ENCODE assay signal across 16 cellular contexts in the genomic region with DNA sequence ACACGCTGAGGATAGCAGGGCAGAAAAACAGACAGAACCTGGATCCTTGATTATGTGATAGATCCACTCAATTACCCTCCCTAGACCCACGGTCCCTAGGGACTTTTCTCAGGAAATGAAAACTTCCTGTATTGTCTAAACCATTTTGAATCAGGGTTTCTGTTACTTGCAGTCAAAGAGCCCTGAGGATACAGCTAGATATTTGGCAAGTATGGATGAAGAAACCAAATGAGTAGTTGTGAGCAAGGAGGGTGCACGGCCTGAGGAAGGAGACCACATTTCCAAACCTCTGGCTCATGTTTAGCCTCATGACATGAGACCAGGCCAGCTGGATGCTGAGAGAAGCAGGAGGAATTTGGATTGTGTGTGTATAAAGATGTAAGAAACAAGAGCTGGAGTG.
DNase-seq lines count a peak whose midpoint lies in the region; ATAC-seq, FAIRE-seq and TF ChIP-seq lines count a peak whose summit lies in the region.
"Had no signal": no experiment of that assay in that cellular context is flagged by ENCODE, and none has a peak within 500 bp of the region (broad histone marks: within the 10 kb centered on the region; RNA-seq: fewer than 3 reads in every experiment).

No MANE protein-coding gene starts in this region.

- TF ChIP-seq EP300 in A549 (IDR thresholded peaks at IDR 0.05) = no peak
- TF ChIP-seq EP300 in GM12878 (IDR thresholded peaks at IDR 0.05; ENCODE audit: borderline replicate concordance in 1 of 2, control insufficient read depth in 1 of 2, low read depth in 2 of 2, low read length in 2 of 2) = no peak

- peaks cover 54% of the 10 kb centered on the region for H3K4me1 ChIP-seq in A549
- H3K4me1 ChIP-seq in GM23248 (ENCODE audit: insufficient read depth) = peaks cover 31% of the 10 kb centered on the region
- H3K4me1 ChIP-seq in GM12878 (ENCODE audit: control insufficient read depth, insufficient read depth, low read length) = peaks cover 5% of the 10 kb centered on the region

- H2AFZ ChIP-seq in GM23248 (peak overlapping the region; percentile 34; the same call in 1 of the 2 replicates), GM12878 (ENCODE audit: control insufficient read depth, low read depth, low read length) (0 out of 2 replicates have a peak overlapping the region, but pooled peaks have one; percentile 2)

- in situ Hi-C loops in GM23248 (cut with MboI) = no loop called here
- in situ Hi-C loops in GM12878 (cut with MboI) = no loop called here

- no peak for DNase-seq in A549 (ENCODE audit: low read depth in 1 of 2, low spot score in 1 of 2)
- DNase-seq in GM23248 = peak; percentile 70
- DNase-seq in GM12878 (ENCODE audit: low read depth, low spot score) = no peak
- DNase-seq in islet precursor cell = peak; percentile 14
- DNase-seq in RCC 7860 (ENCODE audit: low spot score) = no peak
- no peak for DNase-seq in NCI-H2171 treated with DMSO at 0.1 percent for 48 hours (lab: John Stamatoyannopoulos, UW)
- no peak for DNase-seq in activated CD4-positive, alpha-beta T cell treated with anti-CD3 and anti-CD28 coated beads, Interleukin-2, amount 50 U/mL, for 48 hours
- DNase-seq in NCI-H187 treated with DMSO at 0.1 percent for 48 hours (lab: John Stamatoyannopoulos, UW) = no peak
- DNase-seq: activated CD4-positive, alpha-beta T cell treated with anti-CD3 and anti-CD28 coated beads, Interleukin-2, amount 10 ng/mL, durations not matched to agents 24 days and 14 days; anterior cingulate cortex; foreskin melanocyte; NCI-H1048; NCI-H510A treated with DMSO at 0.1 percent for 48 hours; RPMI8226; spleen; T-helper 9 cell had no signal

- 95% methylated on average over 3 of the region's 3 CpGs for WGBS in A549 (ENCODE audit: missing lambda C conversion rate)
- WGBS in GM23248 (ENCODE audit: low coverage in 1 of 2, low lambda C conversion rate in 2 of 2, missing lambda C conversion rate in 2 of 2), 2 experiments = 57 to 60% methylated on average over 3 of the region's 3 CpGs
- 32% methylated on average over 3 of the region's 3 CpGs for WGBS in GM12878 (ENCODE audit: insufficient coverage, insufficient replicate concordance, low lambda C conversion rate, missing lambda C conversion rate)

- RAD21 ChIA-PET in GM12878 (lab: Charles Lee; ENCODE audit: unreplicated experiment) = interaction anchor here (1.4 kb wide), 1 partner anchor 311 kb away, joined by 3 read pairs; no protein-coding TSS in a partner anchor

- H3K27me3 ChIP-seq in GM23248 (replicated peaks; ENCODE audit: insufficient read depth) (no peaks in the 10 kb centered on the region), GM12878 (replicated peaks in 1 of 2; ENCODE audit: control insufficient read depth in 2 of 2, insufficient read depth in 2 of 2, low read length in 1 of 2) (peaks cover 0 to 1% of the 10 kb centered on the region in 2 experiments; a peak in 1 of 4 replicates)

- no peaks in the 10 kb centered on the region for H3K36me3 ChIP-seq in GM23248 (ENCODE audit: low read depth)
- no peaks in the 10 kb centered on the region for H3K36me3 ChIP-seq in GM12878 (ENCODE audit: control insufficient read depth in 2 of 2, insufficient read depth in 2 of 2, low read length in 1 of 2)
- H3K36me3 ChIP-seq: spleen had no signal

- H3K4me2 ChIP-seq in A549 (no peak overlapping the region), GM23248 (ENCODE audit: unreplicated experiment) (no peak overlapping the region), GM12878 (ENCODE audit: control insufficient read depth, insufficient read depth) (no peak overlapping the region)

- FAIRE-seq in A549 (lab: Jason Lieb, UNC) (no peak), GM12878 (lab: Jason Lieb, UNC) (no peak), RCC 7860 (lab: Jason Lieb, UNC) (no peak)

- no peak for TF ChIP-seq RAD21 in A549 (conservative IDR thresholded peaks at IDR 0.05 in 1 of 2, IDR thresholded peaks at IDR 0.05 in 1 of 2)
- no peak for TF ChIP-seq RAD21 in GM12878 (IDR thresholded peaks at IDR 0.05; ENCODE audit: insufficient read depth, low read depth, low read length)

- ATAC-seq in A549 = no peak
- no peak for ATAC-seq in GM12878

- POLR2A ChIA-PET in A549 (lab: Yijun Ruan, JAX) (no interaction called here), GM12878 (lab: Charles Lee) (no interaction called here)

- H4K20me1 ChIP-seq in GM23248 (ENCODE audit: insufficient read depth) (no peaks in the 10 kb centered on the region), GM12878 (ENCODE audit: control insufficient read depth, insufficient read depth) (no peaks in the 10 kb centered on the region)

- H3K9me3 ChIP-seq in A549 (no peaks in the 10 kb centered on the region), GM23248 (ENCODE audit: low read depth) (no peaks in the 10 kb centered on the region), GM12878 (replicated peaks; ENCODE audit: control insufficient read depth, insufficient read depth, low read length) (no peaks in the 10 kb centered on the region; the same call in 2 of the 3 replicates)
- H3K9me3 ChIP-seq: spleen had no signal

- SMC1A ChIA-PET in GM12878 (lab: Charles Lee; ENCODE audit: uncharacterized antibody, unreplicated experiment) = interaction anchor here (0.6 to 1.9 kb wide), 4 partner anchors 8 to 1327 kb away, joined by 3 to 5 read pairs (median 3); no protein-coding TSS in a partner anchor

- H3F3A ChIP-seq in GM23248 (ENCODE audit: insufficient read depth) = peaks cover 22% of the 10 kb centered on the region

- no peak overlapping the region for H3K9ac ChIP-seq in GM23248
- no peak overlapping the region for H3K9ac ChIP-seq in GM12878 (ENCODE audit: control insufficient read depth, insufficient read depth, low read length)

- intact Hi-C loops in GM12878 (cut with micrococcal nuclease; ENCODE audit: unreplicated experiment) = no loop called here

- H3K27ac ChIP-seq in A549 (peak overlapping the region; percentile 68 to 79), GM23248 (peak overlapping the region; percentile 49), GM12878 (ENCODE audit: control insufficient read depth, insufficient read depth) (no peak overlapping the region)
- H3K27ac ChIP-seq: spleen had no signal

- no peak for TF ChIP-seq CTCF in A549 (IDR thresholded peaks at IDR 0.05)
- TF ChIP-seq CTCF in GM12878 (IDR thresholded peaks at IDR 0.05 in 2 of 3, conservative IDR thresholded peaks at IDR 0.05 in 1 of 3; ENCODE audit: control insufficient read depth in 2 of 3, extremely low read depth in 1 of 3, insufficient read depth in 1 of 3, low read depth in 3 of 3, low read length in 3 of 3) = no peak

- H3K9me2 ChIP-seq in GM23248 (ENCODE audit: insufficient read depth) = no peaks in the 10 kb centered on the region

- TF ChIP-seq POLR2A in A549 (IDR thresholded peaks at IDR 0.05; ENCODE audit: low read length) (no peak), GM12878 (IDR thresholded peaks at IDR 0.05; ENCODE audit: low read depth, low read length) (no peak)

- CTCF ChIA-PET in A549 (lab: Yijun Ruan, JAX) (interaction anchor here (1.0 to 1.3 kb wide), 3 partner anchors 29 to 106 kb away, joined by 3 read pairs; no protein-coding TSS in a partner anchor), GM12878 (lab: Yijun Ruan, JAX) (interaction anchor here (0.6 to 1.6 kb wide), 4 partner anchors 15 to 366 kb away, joined by 3 to 4 read pairs (median 4); no protein-coding TSS in a partner anchor)

- H3K79me2 ChIP-seq in GM23248 (ENCODE audit: insufficient read depth) (no peaks in the 10 kb centered on the region), GM12878 (ENCODE audit: control insufficient read depth, insufficient read depth, low read length) (no peaks in the 10 kb centered on the region)

- no TSS peak for BruUV-seq in GM12878 (replicated peaks; lab: Mats Ljungman, UMichigan)

- H3K4me3 ChIP-seq in A549 = no peak overlapping the region
- H3K4me3 ChIP-seq in GM23248 = no peak overlapping the region
- no peak overlapping the region for H3K4me3 ChIP-seq in GM12878
- H3K4me3 ChIP-seq: spleen had no signal

TF ChIP-seq in A549, 52 proteins besides CTCF, POLR2A, EP300 and RAD21 (continues in another document):
- no peak for TF ChIP-seq HOXA7 (CRISPR knock-in tag; IDR thresholded peaks at IDR 0.05)
- TF ChIP-seq SMC3 (IDR thresholded peaks at IDR 0.05) = no peak
- TF ChIP-seq HES2 (IDR thresholded peaks at IDR 0.05) = no peak
- TF ChIP-seq CHD2 (IDR thresholded peaks at IDR 0.05; ENCODE audit: low read length, partially characterized antibody) = no peak
- TF ChIP-seq TP53 (CRISPR knock-in tag; IDR thresholded peaks at IDR 0.05) = no peak
- TF ChIP-seq SREBF2 (IDR thresholded peaks at IDR 0.05) = no peak
- TF ChIP-seq EHMT2 (IDR thresholded peaks at IDR 0.05; ENCODE audit: low read depth) = no peak

TF ChIP-seq in GM12878, 131 proteins besides CTCF, POLR2A, EP300 and RAD21:
- TF ChIP-seq JUNB (IDR thresholded peaks at IDR 0.05) (no peak), SUZ12 (IDR thresholded peaks at IDR 0.05; ENCODE audit: unreplicated experiment) (no peak), YBX1 (IDR thresholded peaks at IDR 0.05) (no peak), MEF2B (IDR thresholded peaks at IDR 0.05; ENCODE audit: partially characterized antibody, poor library complexity, severe bottlenecking) (no peak), SMARCA5 (IDR thresholded peaks at IDR 0.05) (no peak)

Comparison
In these comparisons a context has a peak if more than half of its experiments do, and no peak if none do; other contexts are left out.
1. DNase-seq: peak in GM23248 (single experiment) and islet precursor cell (single experiment); none in A549 (0 of 2), GM12878 (single experiment), RCC 7860 (single experiment), NCI-H2171 treated with DMSO at 0.1 percent for 48 hours (single experiment), activated CD4-positive, alpha-beta T cell treated with anti-CD3 and anti-CD28 coated beads, Interleukin-2, amount 50 U/mL, for 48 hours (0 of 2) and NCI-H187 treated with DMSO at 0.1 percent for 48 hours (single experiment).